24 cellular contexts compared by ENCODE assay signal in genomic region chr10:5827841-5828240, GRCh38.
"Had no signal": no experiment of that assay in that cellular context is flagged by ENCODE, and none has a peak within 500 bp of the region (broad histone marks: within the 10 kb centered on the region; RNA-seq: fewer than 3 reads in every experiment).

No MANE protein-coding gene starts in this region.

- DNase-seq: effector CD4-positive, alpha-beta T cell; hypothalamus; immature natural killer cell; left ventricle myocardium superior; lower lobe of right lung; mucosa of descending colon; naive B cell; spleen; stimulated activated CD4-positive, alpha-beta T cell treated with anti-CD3 and anti-CD28 coated beads, Interleukin-4, amount 100 ng/mL, for 4 hours; stimulated activated naive CD4-positive, alpha-beta T cell; stimulated activated naive CD8-positive, alpha-beta T cell treated with anti-CD3 and anti-CD28 coated beads, Interleukin-15, amount 100 ng/mL, for 72 hours; transverse colon had no signal

- H3K9ac ChIP-seq: parathyroid adenoma had no signal

- H3K36me3 ChIP-seq: lower lobe of right lung, neutrophil, spleen, suprapubic skin, transverse colon, vagina had no signal

- H3K9me3 Mint-ChIP-seq: immature natural killer cell; naive B cell; natural killer cell treated with Interleukin-12 subunit alpha and Interleukin-12 subunit beta and Interleukin-15 and Interleukin-18, amount 100 ng/mL, for 72 hours; neural crest cell; stimulated activated naive CD8-positive, alpha-beta T cell treated with anti-CD3 and anti-CD28 coated beads, Interleukin-15, amount 100 ng/mL, for 72 hours had no signal

- H3K27ac Mint-ChIP-seq: immature natural killer cell; natural killer cell treated with Interleukin-12 subunit alpha and Interleukin-12 subunit beta and Interleukin-15 and Interleukin-18, amount 100 ng/mL, for 72 hours; progenitor cell of endocrine pancreas; stimulated activated naive CD8-positive, alpha-beta T cell treated with anti-CD3 and anti-CD28 coated beads, Interleukin-15, amount 100 ng/mL, for 72 hours had no signal

- H3K36me3 Mint-ChIP-seq: immature natural killer cell; naive B cell; natural killer cell treated with Interleukin-12 subunit alpha and Interleukin-12 subunit beta and Interleukin-15 and Interleukin-18, amount 100 ng/mL, for 72 hours had no signal

- H3K27me3 ChIP-seq: dorsolateral prefrontal cortex, neutrophil, spleen, suprapubic skin, transverse colon, vagina had no signal

- ATAC-seq: left ventricle myocardium superior; lower lobe of right lung; mucosa of descending colon; natural killer cell treated with Interleukin-12 subunit alpha and Interleukin-12 subunit beta and Interleukin-15 and Interleukin-18, amount 100 ng/mL, for 72 hours; stimulated activated naive CD8-positive, alpha-beta T cell treated with anti-CD3 and anti-CD28 coated beads, Interleukin-15, amount 100 ng/mL, for 72 hours had no signal

- H3K27ac ChIP-seq: dorsolateral prefrontal cortex, lower lobe of right lung, neutrophil, parathyroid adenoma, skin epidermis, spleen, suprapubic skin, transverse colon, vagina had no signal

- H2AFZ ChIP-seq: parathyroid adenoma had no signal

- H3K4me3 ChIP-seq: dorsolateral prefrontal cortex, lower lobe of right lung, mucosa of descending colon, skin epidermis, spleen, suprapubic skin, transverse colon, vagina had no signal

- H3K79me2 ChIP-seq: parathyroid adenoma had no signal

- H3K9me3 ChIP-seq: lower lobe of right lung, mucosa of descending colon, neutrophil, spleen, suprapubic skin, transverse colon, vagina had no signal

- H3K4me1 Mint-ChIP-seq: immature natural killer cell; neural crest cell; stimulated activated naive CD8-positive, alpha-beta T cell treated with anti-CD3 and anti-CD28 coated beads, Interleukin-15, amount 100 ng/mL, for 72 hours had no signal

- FAIRE-seq: colon, frontal cortex, keratinocyte had no signal

- H3K27me3 Mint-ChIP-seq: naive B cell; natural killer cell treated with Interleukin-12 subunit alpha and Interleukin-12 subunit beta and Interleukin-15 and Interleukin-18, amount 100 ng/mL, for 72 hours; progenitor cell of endocrine pancreas; stimulated activated naive CD8-positive, alpha-beta T cell treated with anti-CD3 and anti-CD28 coated beads, Interleukin-15, amount 100 ng/mL, for 72 hours had no signal

- H3K4me3 Mint-ChIP-seq: immature natural killer cell; naive B cell; natural killer cell treated with Interleukin-12 subunit alpha and Interleukin-12 subunit beta and Interleukin-15 and Interleukin-18, amount 100 ng/mL, for 72 hours; neural crest cell; stimulated activated naive CD8-positive, alpha-beta T cell treated with anti-CD3 and anti-CD28 coated beads, Interleukin-15, amount 100 ng/mL, for 72 hours had no signal

- H3K4me1 ChIP-seq: lower lobe of right lung, parathyroid adenoma, vagina had no signal
